Comparison of ENCODE assay signal across 25 cellular contexts in genomic region chr22:37989146-37990045, GRCh38. TPM values are rescaled to one million over a fixed set of nuclear protein-coding genes. Genes with fewer than 3 reads are reported as not detected.
DNase-seq lines count a peak whose midpoint lies in the region; ATAC-seq and TF ChIP-seq lines count a peak whose summit lies in the region.
"Had no signal": no experiment of that assay in that cellular context is flagged by ENCODE, and none has a peak within 500 bp of the region (broad histone marks: within the 10 kb centered on the region; RNA-seq: fewer than 3 reads in every experiment).

No MANE protein-coding gene starts in this region.

- H3K36me3 ChIP-seq in RWPE2 (ENCODE audit: low read depth): no peaks in the 10 kb centered on the region
- H3K36me3 ChIP-seq: SJSA1 had no signal

- DNase-seq in RWPE2 (ENCODE audit: low spot score) (no peak), caudate nucleus (lab: John Stamatoyannopoulos, UW) (no peak), kidney tubule cell (ENCODE audit: low spot score) (peak; percentile 9), GM19240 (ENCODE audit: insufficient read length, low spot score) (no peak), left colon (no peak), DMS153 treated with DMSO at 0.1 percent for 48 hours (lab: John Stamatoyannopoulos, UW; ENCODE audit: unreplicated experiment) (no peak)
- DNase-seq: Calu3; DND-41; H7; KBM-7; MV-4-11; NCI-H1105; NCI-H1436 treated with DMSO at 0.1 percent for 48 hours; NCI-H1930; NCI-H446 treated with DMSO at 0.1 percent for 48 hours; NCI-H526; NCI-H82; NK-92 treated with Interleukin-12 subunit alpha and Interleukin-12 subunit beta, amount 100 ng/mL, for 24 hours; PC-9 had no signal

- no peak for TF ChIP-seq CTCF in RWPE2 (IDR thresholded peaks at IDR 0.05; ENCODE audit: poor library complexity, severe bottlenecking)

- H3K9me3 ChIP-seq in RWPE2 (ENCODE audit: severe bottlenecking): no peaks in the 10 kb centered on the region
- H3K9me3 ChIP-seq: SJSA1 had no signal

- H3K4me1 ChIP-seq in RWPE2 (ENCODE audit: insufficient read depth, poor library complexity, severe bottlenecking): no peaks in the 10 kb centered on the region
- H3K4me1 ChIP-seq: SJSA1 had no signal

- ATAC-seq in RWPE2 (ENCODE audit: low read depth): peak; percentile 52; the same call in 1 of the 3 replicates
- ATAC-seq in left colon: no peak

- intact Hi-C loops in left colon (cut with DNase I, micrococcal nuclease): no loop called here

- no peak overlapping the region for H3K4me3 ChIP-seq in RWPE2 (ENCODE audit: severe bottlenecking)
- H3K4me3 ChIP-seq: PC-9, SJSA1 had no signal

- H3K27ac ChIP-seq in RWPE2 (ENCODE audit: poor library complexity, severe bottlenecking): no peak overlapping the region
- peak overlapping the region; percentile 83 for H3K27ac ChIP-seq in caudate nucleus (ENCODE audit: low read depth, low read length)
- peak overlapping the region; percentile 81 for H3K27ac ChIP-seq in temporal lobe (ENCODE audit: low read depth, low read length)
- H3K27ac ChIP-seq: PC-9, SJSA1 had no signal

- no peaks in the 10 kb centered on the region for H3K27me3 ChIP-seq in RWPE2 (ENCODE audit: insufficient read depth, poor library complexity, severe bottlenecking)
- H3K27me3 ChIP-seq: SJSA1 had no signal

RNA-seq across cellular contexts. Expression of gene SOX10, which starts 5.0 kb away (rescaled TPM):
- total RNA-seq in temporal lobe (5.2 TPM), left colon (1 to 10 TPM; 1.5 to 3.7 TPM)
- total RNA-seq: A673, B cell, Calu3, LHCN-M2, MCF 10A, PC-9, SJSA1 had no signal

RNA-seq across cellular contexts. Expression of gene POLR2F, which starts 35.9 kb away (rescaled TPM):
- 53.4 TPM for total RNA-seq in temporal lobe
- total RNA-seq in left colon: 10 to 100 TPM; 51.1 to 60.2 TPM

RNA-seq across cellular contexts. Expression of gene C22orf23, which starts 36.0 kb away (rescaled TPM):
- 0.25 TPM for total RNA-seq in temporal lobe
- not detected for total RNA-seq in left colon
- total RNA-seq: B cell, MCF 10A, SJSA1 had no signal
